In the genomic region with DNA sequence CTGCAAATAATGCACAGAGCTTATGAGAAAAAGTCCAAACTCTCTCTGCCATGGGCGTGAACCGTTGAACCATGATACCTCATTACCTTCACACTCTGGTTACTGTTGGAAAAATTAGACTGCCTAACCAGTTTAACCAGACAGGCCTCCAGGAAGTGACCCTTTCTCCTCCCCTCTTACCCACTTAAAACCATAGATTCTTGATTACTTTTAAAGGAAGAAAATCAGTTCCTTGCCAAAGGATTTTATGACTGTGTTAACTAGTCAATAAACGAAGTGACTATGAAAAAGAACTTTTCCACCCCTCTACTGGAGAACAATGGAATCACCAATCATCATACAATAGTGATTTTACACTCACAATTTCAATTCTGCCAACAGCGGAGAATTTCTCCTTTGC, we compare ENCODE assay signal across 14 cellular contexts.
DNase-seq lines count a peak whose midpoint lies in the region; ATAC-seq and TF ChIP-seq lines count a peak whose summit lies in the region.
"Had no signal": no experiment of that assay in that cellular context is flagged by ENCODE, and none has a peak within 500 bp of the region (broad histone marks: within the 10 kb centered on the region; RNA-seq: fewer than 3 reads in every experiment).

No MANE protein-coding gene starts in this region.

- no peaks in the 10 kb centered on the region for H3K27me3 Mint-ChIP-seq in osteocyte (ENCODE audit: unreplicated experiment)
- H3K27me3 Mint-ChIP-seq: activated CD4-positive, alpha-beta T cell treated with anti-CD3 and anti-CD28 coated beads, Interleukin-2, amount 10 ng/mL, durations not matched to agents 7 days and 5 days had no signal

- H3K27ac Mint-ChIP-seq in osteocyte (ENCODE audit: unreplicated experiment): no peak overlapping the region
- H3K27ac Mint-ChIP-seq: activated CD4-positive, alpha-beta T cell treated with anti-CD3 and anti-CD28 coated beads, Interleukin-2, amount 10 ng/mL, durations not matched to agents 7 days and 5 days; activated naive CD4-positive, alpha-beta T cell treated with anti-CD3 and anti-CD28 coated beads, Interleukin-2, amount 50 U/mL, for 72 hours had no signal

- H3K27me3 ChIP-seq in DOHH2 (ENCODE audit: control insufficient read depth, low read length): no peaks in the 10 kb centered on the region
- H3K27me3 ChIP-seq: neutrophil had no signal

- H3K36me3 ChIP-seq in DOHH2 (ENCODE audit: control insufficient read depth, low read length): no peaks in the 10 kb centered on the region
- H3K36me3 ChIP-seq: neutrophil had no signal

- in situ Hi-C loops in GM13976 (cut with MboI; ENCODE audit: low sequenced_read_pairs, unreplicated experiment): no loop called here

- H3K4me3 Mint-ChIP-seq in osteocyte (ENCODE audit: unreplicated experiment): no peak overlapping the region
- H3K4me3 Mint-ChIP-seq: activated CD4-positive, alpha-beta T cell treated with anti-CD3 and anti-CD28 coated beads, Interleukin-2, amount 10 ng/mL, durations not matched to agents 7 days and 5 days had no signal

- no peaks in the 10 kb centered on the region for H4K20me1 ChIP-seq in DOHH2 (ENCODE audit: control insufficient read depth, insufficient read depth, low read depth, low read length)

- TF ChIP-seq CTCF in DOHH2 (IDR thresholded peaks at IDR 0.05; ENCODE audit: low read depth, low read length, poor library complexity, severe bottlenecking) (peak; percentile 17), osteocyte (IDR thresholded peaks at IDR 0.05) (peak; percentile 38), GM13976 (IDR thresholded peaks at IDR 0.05; ENCODE audit: borderline replicate concordance, control extremely low read depth, extremely low read depth, insufficient read depth, missing control alignments) (no peak)

- no peaks in the 10 kb centered on the region for H3K9me2 ChIP-seq in DOHH2 (replicated peaks; ENCODE audit: control insufficient read depth, low read length)

- ATAC-seq in HG02840 (IDR thresholded peaks at IDR 0.05; ENCODE audit: low FRiP score, unreplicated experiment): no peak
- ATAC-seq: activated naive CD4-positive, alpha-beta T cell treated with anti-CD3 and anti-CD28 coated beads, Interleukin-2, amount 50 U/mL, for 72 hours had no signal

- no peaks in the 10 kb centered on the region for H3K36me3 Mint-ChIP-seq in osteocyte (ENCODE audit: unreplicated experiment)
- H3K36me3 Mint-ChIP-seq: activated naive CD4-positive, alpha-beta T cell treated with anti-CD3 and anti-CD28 coated beads, Interleukin-2, amount 50 U/mL, for 72 hours had no signal

- no peak overlapping the region for H3K4me3 ChIP-seq in DOHH2 (ENCODE audit: low read length)

- H3K4me1 ChIP-seq in DOHH2 (ENCODE audit: control insufficient read depth, low read length): no peaks in the 10 kb centered on the region

- H3K9me3 ChIP-seq in DOHH2 (ENCODE audit: control insufficient read depth, insufficient read depth, low read length): peaks cover 6% of the 10 kb centered on the region; the same call in 1 of the 2 replicates
- H3K9me3 ChIP-seq: neutrophil had no signal

- H3K4me1 Mint-ChIP-seq in osteocyte (ENCODE audit: unreplicated experiment): no peaks in the 10 kb centered on the region
- H3K4me1 Mint-ChIP-seq: activated CD4-positive, alpha-beta T cell treated with anti-CD3 and anti-CD28 coated beads, Interleukin-2, amount 10 ng/mL, durations not matched to agents 7 days and 5 days had no signal

- DNase-seq in LoVo (ENCODE audit: low spot score) (peak; percentile 66), dermis blood vessel endothelial cell (peak; percentile 27), osteocyte (ENCODE audit: extremely low spot score, unreplicated experiment) (no peak), GM13976 (ENCODE audit: low spot score) (no peak), A172 (ENCODE audit: low spot score) (no peak)
- DNase-seq in activated CD4-positive, alpha-beta T cell treated with anti-CD3 and anti-CD28 coated beads, Interleukin-2, amount 50 U/mL, for 48 hours: no peak
- DNase-seq: activated CD4-positive, alpha-beta T cell treated with anti-CD3 and anti-CD28 coated beads, Interleukin-2, amount 10 ng/mL, durations not matched to agents 7 days and 5 days; NCI-H2081; SHP77 treated with DMSO at 0.1 percent for 48 hours; stimulated activated CD4-positive, alpha-beta T cell treated with anti-CD3 and anti-CD28 coated beads, Interleukin-2, amount 100 ng/mL, for 48 hours had no signal

- H3K79me2 ChIP-seq in DOHH2 (ENCODE audit: control insufficient read depth, low read length): no peaks in the 10 kb centered on the region

- no peak overlapping the region for H3K4me2 ChIP-seq in DOHH2 (ENCODE audit: low read length)

- H3K27ac ChIP-seq in DOHH2 (ENCODE audit: low read depth, low read length): no peak overlapping the region
- H3K27ac ChIP-seq: neutrophil had no signal

- no peaks in the 10 kb centered on the region for H3K9me3 Mint-ChIP-seq in osteocyte (ENCODE audit: unreplicated experiment)
- H3K9me3 Mint-ChIP-seq: activated CD4-positive, alpha-beta T cell treated with anti-CD3 and anti-CD28 coated beads, Interleukin-2, amount 10 ng/mL, durations not matched to agents 7 days and 5 days; activated naive CD4-positive, alpha-beta T cell treated with anti-CD3 and anti-CD28 coated beads, Interleukin-2, amount 50 U/mL, for 72 hours had no signal

- H3F3A ChIP-seq in DOHH2 (ENCODE audit: control insufficient read depth, insufficient read depth): no peaks in the 10 kb centered on the region

Comparison
In these comparisons a context has a peak if more than half of its experiments do, and no peak if none do; other contexts are left out.
1. DNase-seq: peak in LoVo (single experiment) and dermis blood vessel endothelial cell (single experiment); none in osteocyte (single experiment), activated CD4-positive, alpha-beta T cell treated with anti-CD3 and anti-CD28 coated beads, Interleukin-2, amount 50 U/mL, for 48 hours (0 of 2), GM13976 (single experiment) and A172 (single experiment).